Comparison of ENCODE assay signal across 1 cellular context in the genomic region with DNA sequence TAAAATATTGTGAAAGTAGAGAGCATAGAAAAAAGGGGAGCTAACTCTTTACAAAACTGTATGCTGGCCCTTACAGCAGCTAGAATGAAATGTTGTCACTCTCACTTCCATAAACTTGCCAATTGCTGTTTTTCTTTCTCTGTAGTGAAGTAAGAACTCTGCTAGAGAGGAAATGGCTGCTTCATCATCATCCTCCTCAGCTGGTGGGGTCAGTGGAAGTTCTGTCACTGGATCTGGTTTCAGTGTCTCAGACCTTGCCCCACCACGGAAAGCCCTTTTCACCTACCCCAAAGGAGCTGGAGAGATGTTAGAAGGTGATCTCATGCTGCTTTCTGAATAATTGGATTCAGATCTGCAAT.
TF ChIP-seq lines count a peak whose summit lies in the region.

No MANE protein-coding gene starts in this region.

TF ChIP-seq in endothelial cell of umbilical vein, 7 proteins besides CTCF, POLR2A, EP300 and RAD21:
- TF ChIP-seq FOS (IDR thresholded peaks at IDR 0.05; ENCODE audit: borderline replicate concordance, insufficient read depth, low read length): peak; percentile 36
- no peak for TF ChIP-seq JUN (IDR thresholded peaks at IDR 0.05; ENCODE audit: borderline replicate concordance, insufficient read depth, insufficient read length, low read depth)
